In genomic region chr2:43169987-43170732, GRCh38 we compare ENCODE assay signal across 8 cellular contexts. TPM values are rescaled to one million over a fixed set of nuclear protein-coding genes. Genes with fewer than 3 reads are reported as not detected.
DNase-seq lines count a peak whose midpoint lies in the region; ATAC-seq, FAIRE-seq and TF ChIP-seq lines count a peak whose summit lies in the region.

No MANE protein-coding gene starts in this region.

- FAIRE-seq in GM12892 (lab: Jason Lieb, UNC) (no peak), GM12878 (lab: Jason Lieb, UNC) (no peak)

- H3K27ac Mint-ChIP-seq in T-cell, result peak overlapping the region; percentile 99 to 100

- peak overlapping the region; percentile 70 to 85 (median 75) for H3K4me3 Mint-ChIP-seq in T-cell

- no peaks in the 10 kb centered on the region for H3K36me3 ChIP-seq in GM12878 (ENCODE audit: control insufficient read depth in 2 of 2, insufficient read depth in 2 of 2, low read length in 1 of 2)
- H3K36me3 ChIP-seq in lung (ENCODE audit: control insufficient read depth in 2 of 2, insufficient read depth in 2 of 2, low read length in 2 of 2), result no peaks in the 10 kb centered on the region
- no peaks in the 10 kb centered on the region for H3K36me3 ChIP-seq in thoracic aorta

- WGBS in GM12878 (ENCODE audit: insufficient coverage, insufficient replicate concordance, low lambda C conversion rate, missing lambda C conversion rate), result 54% methylated on average over 13 of the region's 13 CpGs
- 60 to 78% methylated on average over 13 of the region's 13 CpGs for WGBS in lung, 2 donors

- intact Hi-C loops in GM12878 (cut with micrococcal nuclease; ENCODE audit: unreplicated experiment), result no loop called here

- TF ChIP-seq POLR2A in GM12892 (IDR thresholded peaks at IDR 0.05; ENCODE audit: low read depth, low read length), result no peak
- TF ChIP-seq POLR2A in GM12878 (IDR thresholded peaks at IDR 0.05; ENCODE audit: low read depth, low read length), result no peak

- SMC1A ChIA-PET in GM12878 (lab: Charles Lee; ENCODE audit: uncharacterized antibody, unreplicated experiment), result interaction anchor here (0.8 to 10.8 kb wide), 7 partner anchors 10 to 314 kb away, joined by 3 to 147 read pairs (median 9); partner anchors contain the start of gene ZFP36L2

- no peaks in the 10 kb centered on the region for H3K36me3 Mint-ChIP-seq in T-cell

- H4K20me1 ChIP-seq in GM12878 (ENCODE audit: control insufficient read depth, insufficient read depth), result no peaks in the 10 kb centered on the region

- RAD21 ChIA-PET in GM12878 (lab: Charles Lee; ENCODE audit: unreplicated experiment), result interaction anchor here (1.1 to 5.9 kb wide), 10 partner anchors 23 to 314 kb away, joined by 3 to 70 read pairs (median 7); partner anchors contain the start of gene ZFP36L2

- peak; percentile 62 for TF ChIP-seq RAD21 in GM12878 (IDR thresholded peaks at IDR 0.05; ENCODE audit: insufficient read depth, low read depth, low read length)

- DNase-seq in GM12892 (ENCODE audit: insufficient read length) (peak; percentile 58), T-cell (peak; percentile 35 to 75 (median 61)), GM12878 (ENCODE audit: low read depth, low spot score) (no peak), lung (ENCODE audit: low spot score) (peak; percentile 57), thoracic aorta (ENCODE audit: low spot score) (no peak), T1000 (lab: John Stamatoyannopoulos, UW) (no peak), caudate nucleus (lab: John Stamatoyannopoulos, UW) (no peak)

- H3K4me3 ChIP-seq in GM12878 (no peak overlapping the region), lung (no peak overlapping the region), thoracic aorta (no peak overlapping the region)

- peak overlapping the region; percentile 92 for H3K4me2 ChIP-seq in GM12878 (ENCODE audit: control insufficient read depth, insufficient read depth)

- TF ChIP-seq CTCF in GM12878 (IDR thresholded peaks at IDR 0.05 in 2 of 3, conservative IDR thresholded peaks at IDR 0.05 in 1 of 3; ENCODE audit: control insufficient read depth in 2 of 3, extremely low read depth in 1 of 3, insufficient read depth in 1 of 3, low read depth in 3 of 3, low read length in 3 of 3) (peak; percentile 64 to 82 (median 81)), lung (IDR thresholded peaks at IDR 0.05; ENCODE audit: control extremely low read depth, extremely low read depth) (no peak), thoracic aorta (IDR thresholded peaks at IDR 0.05) (peak; percentile 37)

- BruUV-seq in GM12878 (replicated peaks; lab: Mats Ljungman, UMichigan), result no TSS peak

- H3K27ac ChIP-seq in GM12878 (ENCODE audit: control insufficient read depth, insufficient read depth) (no peak overlapping the region), lung (ENCODE audit: low read depth in 1 of 2, low read length in 1 of 2) (peak overlapping the region in 1 of 2 donors; percentile 95), thoracic aorta (no peak overlapping the region), caudate nucleus (ENCODE audit: low read depth, low read length) (no peak overlapping the region)

- no peak for TF ChIP-seq EP300 in GM12878 (IDR thresholded peaks at IDR 0.05; ENCODE audit: borderline replicate concordance in 1 of 2, control insufficient read depth in 1 of 2, low read depth in 2 of 2, low read length in 2 of 2)

- H2AFZ ChIP-seq in GM12878 (ENCODE audit: control insufficient read depth, low read depth, low read length), result no peak overlapping the region

- POLR2A ChIA-PET in T-cell (lab: Charles Lee) (interaction anchor here (1.4 to 2.5 kb wide), 2 partner anchors 52 kb away, joined by 6 to 7 read pairs; no protein-coding TSS in a partner anchor), GM12878 (lab: Charles Lee) (interaction anchor here (0.7 to 2.0 kb wide), 5 partner anchors 11 to 57 kb away, joined by 3 to 7 read pairs (median 6); partner anchors contain the start of gene ZFP36L2)

- peaks cover 85 to 88% (median 86%) of the 10 kb centered on the region in 3 donors for H3K4me1 Mint-ChIP-seq in T-cell

- ATAC-seq in T-cell (replicated peaks in 1 of 4), result peak; percentile 11 to 34 (median 29)
- ATAC-seq in GM12878, result peak; percentile 47
- no peak for ATAC-seq in lung (ENCODE audit: insufficient read depth, low FRiP score)
- no peak for ATAC-seq in thoracic aorta (ENCODE audit: insufficient number of reproducible peaks, low FRiP score, low read depth)
- no peak for ATAC-seq in GM19395 (IDR thresholded peaks at IDR 0.05; ENCODE audit: unreplicated experiment)

- no peaks in the 10 kb centered on the region for H3K27me3 Mint-ChIP-seq in T-cell

- in situ Hi-C loops in GM12878 (cut with MboI), result no loop called here

- H3K4me1 ChIP-seq in GM12878 (ENCODE audit: control insufficient read depth, insufficient read depth, low read length) (peaks cover 37% of the 10 kb centered on the region), lung (ENCODE audit: control insufficient read depth in 2 of 2, insufficient read depth in 2 of 2, low read length in 2 of 2) (peaks cover 0 to 30% of the 10 kb centered on the region in 2 donors), thoracic aorta (ENCODE audit: control insufficient read depth in 1 of 2, low read depth in 2 of 2) (peaks cover 6 to 18% of the 10 kb centered on the region in 2 donors)

- no peaks in the 10 kb centered on the region for H3K9me3 Mint-ChIP-seq in T-cell

- H3K9me3 ChIP-seq in GM12878 (replicated peaks; ENCODE audit: control insufficient read depth, insufficient read depth, low read length) (no peaks in the 10 kb centered on the region), lung (ENCODE audit: control insufficient read depth in 2 of 2, insufficient read depth in 1 of 2, low read length in 1 of 2) (peaks cover 1 to 2% of the 10 kb centered on the region in 2 donors), thoracic aorta (peaks cover 4% of the 10 kb centered on the region)

- H3K27me3 ChIP-seq in GM12878 (replicated peaks in 1 of 2; ENCODE audit: control insufficient read depth in 2 of 2, insufficient read depth in 2 of 2, low read length in 1 of 2) (no peaks in the 10 kb centered on the region; a peak in 1 of 4 replicates), lung (ENCODE audit: control insufficient read depth, insufficient read depth) (no peaks in the 10 kb centered on the region), thoracic aorta (replicated peaks; ENCODE audit: insufficient read depth) (no peaks in the 10 kb centered on the region)

- CTCF ChIA-PET in T-cell (lab: Charles Lee), result interaction anchor here (0.9 to 3.6 kb wide), 7 partner anchors 30 to 58 kb away, joined by 3 to 12 read pairs (median 5); no protein-coding TSS in a partner anchor
- CTCF ChIA-PET in GM12878 (lab: Yijun Ruan, JAX), result interaction anchor here (0.7 to 8.6 kb wide), 15 partner anchors 10 to 371 kb away, joined by 3 to 103 read pairs (median 4); partner anchors contain the start of gene ZFP36L2

- H3K79me2 ChIP-seq in GM12878 (ENCODE audit: control insufficient read depth, insufficient read depth, low read length), result no peaks in the 10 kb centered on the region

- no peak overlapping the region for H3K9ac ChIP-seq in GM12878 (ENCODE audit: control insufficient read depth, insufficient read depth, low read length)

TF ChIP-seq in GM12878, 131 proteins besides CTCF, POLR2A, EP300 and RAD21 (continues in another document):
- TF ChIP-seq ZNF217 (IDR thresholded peaks at IDR 0.05) (peak; percentile 17; the same call in 1 of the 2 replicates), JUND (IDR thresholded peaks at IDR 0.05; ENCODE audit: low read depth, low read length) (no peak), RAD51 (IDR thresholded peaks at IDR 0.05) (0 out of 2 replicates have a peak, but pooled peaks have one; percentile 18), TCF12 (IDR thresholded peaks at IDR 0.05; ENCODE audit: low read depth, low read length) (peak; percentile 65; the same call in 1 of the 2 replicates), BHLHE40 (IDR thresholded peaks at IDR 0.05; ENCODE audit: borderline replicate concordance in 1 of 2, low read depth in 2 of 2, low read length in 1 of 2) (peak; percentile 98), ELK1 (IDR thresholded peaks at IDR 0.05; ENCODE audit: low read depth, low read length) (no peak), PAX5 (IDR thresholded peaks at IDR 0.05; ENCODE audit: borderline replicate concordance, low read depth, low read length) (peak; percentile 77), SMC3 (IDR thresholded peaks at IDR 0.05; ENCODE audit: borderline replicate concordance, low read length) (peak; percentile 35; the same call in 1 of the 2 replicates)

RNA-seq across cellular contexts. Expression of gene ZFP36L2, which starts 56.2 kb away (rescaled TPM):
- polyA plus RNA-seq in GM12892 (2012; ENCODE audit: missing spikeins), result 17.0 TPM
- 100 to 1,000 TPM; 329 to 974 (median 377) TPM for total RNA-seq in T-cell
- 8.2 and 9.1 TPM in 2 replicates for total RNA-seq in GM12878 (2013; cell fraction: nucleolus; rRNA removed)
- total RNA-seq in GM12878 (2014; rRNA removed), result 3.9 and 4.9 TPM in 2 replicates
- total RNA-seq in GM12878 (2014; rRNA removed; fragmentation: Illumina TruSeq; extraction: Trizol), result 4.0 and 4.3 TPM in 2 replicates
- total RNA-seq in GM12878 (2021), result 58.0 and 64.9 TPM in 2 replicates
- 14.3 TPM for polyA plus RNA-seq in GM12878 (2011; ENCODE audit: low read depth)
- 12.8 and 16.0 TPM in 2 replicates for polyA plus RNA-seq in GM12878 (2011; rRNA removed)
- 7.2 TPM in 2 replicates for polyA plus RNA-seq in GM12878 (2011; cell fraction: cytosol; rRNA removed)
- polyA plus RNA-seq in GM12878 (2011; cell fraction: nucleus; rRNA removed), result 16.1 and 27.5 TPM in 2 replicates
- polyA plus RNA-seq in GM12878 (2012), result 30.3 and 31.6 TPM in 2 replicates
- 17.4 and 22.0 TPM in 2 replicates for polyA plus RNA-seq in GM12878 (2014; fragmentation: Illumina TruSeq; extraction: Trizol)
- polyA plus RNA-seq in GM12878 (2014; fragmentation: Nextera tagmentation; extraction: Ambion mirVana), result 10 to 100 TPM; 25.5 to 43.3 TPM
- 21.7 and 28.8 TPM in 2 replicates for polyA plus RNA-seq in GM12878 (2014; rRNA removed)
- 10 to 100 TPM in 1 of 2 experiments, 1 to 10 TPM in 1; 8.8 to 54.6 TPM for polyA plus RNA-seq in GM12878 (2016; fragmentation: Nextera tagmentation; extraction: Ambion mirVana)
- 4.1 and 5.2 TPM in 2 replicates for polyA minus RNA-seq in GM12878 (2011; rRNA and poly(A)+ RNA removed)
- 21.9 and 27.0 TPM in 2 replicates for polyA minus RNA-seq in GM12878 (2011; cell fraction: cytosol; rRNA and poly(A)+ RNA removed)
- 9.4 and 21.8 TPM in 2 replicates for polyA minus RNA-seq in GM12878 (2011; cell fraction: nucleus; rRNA and poly(A)+ RNA removed)
- 100 to 1,000 TPM in 1 of 2 donors, 10 to 100 TPM in 1; 63.1 to 110 TPM for total RNA-seq in lung
- polyA plus RNA-seq in lung, result 10 to 100 TPM; 38.3 to 70.1 TPM
- 100 to 1,000 TPM; 172 to 197 TPM for total RNA-seq in thoracic aorta

Comparison
In these comparisons a context has a peak if more than half of its experiments do, and no peak if none do; other contexts are left out.
1. DNase-seq: peak in GM12892 (single experiment), T-cell (34 of 34) and lung (single experiment); none in GM12878 (single experiment), thoracic aorta (single experiment), T1000 (single experiment) and caudate nucleus (0 of 61).
2. ATAC-seq: peak in T-cell (4 of 4) and GM12878 (single experiment); none in lung (single experiment), thoracic aorta (single experiment) and GM19395 (single experiment).